ENCODE assay signal across 12 cellular contexts in the genomic region with DNA sequence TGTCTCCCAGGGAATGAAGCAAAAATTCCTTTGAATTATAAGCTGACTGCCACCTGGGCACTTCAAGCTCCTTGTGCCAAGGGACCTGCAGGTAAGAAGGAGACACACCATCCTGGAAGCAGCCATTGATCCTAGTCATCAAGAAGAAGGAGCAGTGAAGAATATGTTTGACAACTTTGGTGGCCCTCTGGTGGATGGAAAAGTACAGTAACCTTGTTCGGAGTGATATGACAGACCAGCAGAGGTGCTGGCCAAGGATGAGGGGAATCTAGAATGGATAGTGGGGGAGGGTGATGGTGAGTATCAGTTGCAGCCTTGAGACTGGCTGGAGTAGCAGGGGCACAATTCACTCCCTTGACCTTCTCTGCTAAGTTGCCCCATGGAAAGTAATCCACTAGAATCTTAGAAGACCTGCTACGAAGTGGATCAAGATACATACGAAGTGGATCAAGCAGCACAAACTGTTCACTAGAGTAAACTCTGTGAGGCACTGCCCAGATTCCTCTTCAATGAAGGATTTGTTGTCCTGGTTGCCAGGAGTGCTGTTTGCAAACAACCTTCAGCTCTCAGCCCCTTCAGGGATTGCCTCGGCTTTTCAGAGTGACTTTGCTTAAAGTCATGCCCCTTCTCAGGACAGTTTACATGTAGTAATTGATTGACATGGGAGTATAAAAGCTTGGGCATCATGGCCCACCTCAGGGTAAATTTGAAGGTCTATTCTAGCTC. TPM values are rescaled to one million over a fixed set of nuclear protein-coding genes. Genes with fewer than 3 reads are reported as not detected.
DNase-seq lines count a peak whose midpoint lies in the region; TF ChIP-seq lines count a peak whose summit lies in the region.
"Had no signal": no experiment of that assay in that cellular context is flagged by ENCODE, and none has a peak within 500 bp of the region (broad histone marks: within the 10 kb centered on the region; RNA-seq: fewer than 3 reads in every experiment).

No MANE protein-coding gene starts in this region.

- H2AFZ ChIP-seq in MM.1S (ENCODE audit: low read length): no peak overlapping the region

- no peak overlapping the region for H3K4me2 ChIP-seq in MM.1S (ENCODE audit: low read depth, low read length)

- H3K36me3 ChIP-seq in MM.1S (replicated peaks; ENCODE audit: insufficient read depth, low read length): no peaks in the 10 kb centered on the region

- TF ChIP-seq CTCF in MM.1S (IDR thresholded peaks at IDR 0.05; ENCODE audit: low read length): peak; percentile 15
- TF ChIP-seq CTCF in choroid plexus epithelial cell (conservative IDR thresholded peaks at IDR 0.05; ENCODE audit: low read depth, low read length): peak; percentile 31
- peak; percentile 12 for TF ChIP-seq CTCF in progenitor cell of endocrine pancreas (IDR thresholded peaks at IDR 0.05; ENCODE audit: unreplicated experiment)
- no peak for TF ChIP-seq CTCF in foreskin fibroblast (IDR thresholded peaks at IDR 0.05; ENCODE audit: low read depth, low read length)

- H4K20me1 ChIP-seq in MM.1S (ENCODE audit: insufficient read depth, low read length): no peaks in the 10 kb centered on the region

- no peak overlapping the region for H3K9ac ChIP-seq in MM.1S (ENCODE audit: low read length)

- no peaks in the 10 kb centered on the region for H3K27me3 ChIP-seq in MM.1S (replicated peaks; ENCODE audit: insufficient read depth, low read length)

- no peaks in the 10 kb centered on the region for H3K36me3 Mint-ChIP-seq in progenitor cell of endocrine pancreas (ENCODE audit: insufficient read depth)
- H3K36me3 Mint-ChIP-seq: activated CD8-positive, alpha-beta memory T cell treated with anti-CD3 and anti-CD28 coated beads, Interleukin-2, amount 10 ng/mL, durations not matched to agents 7 days and 5 days had no signal

- no peak overlapping the region for H3K27ac Mint-ChIP-seq in progenitor cell of endocrine pancreas
- H3K27ac Mint-ChIP-seq: activated CD8-positive, alpha-beta memory T cell treated with anti-CD3 and anti-CD28 coated beads, Interleukin-2, amount 10 ng/mL, durations not matched to agents 7 days and 5 days had no signal

- H3K9me3 ChIP-seq in MM.1S (replicated peaks; ENCODE audit: insufficient read depth, low read length): no peaks in the 10 kb centered on the region

- peaks cover 3% of the 10 kb centered on the region for H3K4me1 Mint-ChIP-seq in progenitor cell of endocrine pancreas (ENCODE audit: low read depth)
- H3K4me1 Mint-ChIP-seq: activated CD8-positive, alpha-beta memory T cell treated with anti-CD3 and anti-CD28 coated beads, Interleukin-2, amount 10 ng/mL, durations not matched to agents 7 days and 5 days had no signal

- no peaks in the 10 kb centered on the region for H3K9me2 ChIP-seq in MM.1S (replicated peaks; ENCODE audit: insufficient read depth, low read length)

- H3F3A ChIP-seq in MM.1S (ENCODE audit: insufficient read depth, low read length): no peaks in the 10 kb centered on the region

- no peak overlapping the region for H3K27ac ChIP-seq in MM.1S (ENCODE audit: low read length)

- H3K79me2 ChIP-seq in MM.1S (ENCODE audit: low read length): no peaks in the 10 kb centered on the region

- no peak overlapping the region for H3K4me3 ChIP-seq in MM.1S (ENCODE audit: low read length)
- H3K4me3 ChIP-seq in choroid plexus epithelial cell (ENCODE audit: low read depth, low read length): no peak overlapping the region
- H3K4me3 ChIP-seq in foreskin fibroblast (ENCODE audit: low read depth in 1 of 2, low read length in 2 of 2): no peak overlapping the region

- H3K9me3 Mint-ChIP-seq in progenitor cell of endocrine pancreas (ENCODE audit: low read depth): no peaks in the 10 kb centered on the region

- peak; percentile 20 for DNase-seq in NCI-H1092 treated with DMSO at 0.1 percent for 48 hours (lab: John Stamatoyannopoulos, UW)
- DNase-seq in NCI-H1092 (lab: John Stamatoyannopoulos, UW): no peak
- DNase-seq in MM.1S: no peak
- DNase-seq in choroid plexus epithelial cell (ENCODE audit: low read depth): peak; percentile 18
- no peak for DNase-seq in progenitor cell of endocrine pancreas (ENCODE audit: low spot score, unreplicated experiment)
- no peak for DNase-seq in foreskin fibroblast
- DNase-seq in activated CD4-positive, alpha-beta T cell treated with anti-CD3 and anti-CD28 coated beads, Interleukin-2, amount 50 U/mL, for 48 hours: no peak
- DNase-seq in stimulated activated CD4-positive, alpha-beta T cell treated with anti-CD3 and anti-CD28 coated beads, Interleukin-1b, Interleukin-23, amount 100 ng/mL, for 48 hours: no peak
- DNase-seq: activated CD8-positive, alpha-beta memory T cell treated with anti-CD3 and anti-CD28 coated beads, Interleukin-2, amount 10 ng/mL, durations not matched to agents 7 days and 5 days; amniotic stem cell; stimulated activated CD4-positive, alpha-beta T cell treated with anti-CD3 and anti-CD28 coated beads, Interleukin-4, amount 100 ng/mL, for 4 hours; SW 1271 had no signal

- no peaks in the 10 kb centered on the region for H3K4me1 ChIP-seq in MM.1S (ENCODE audit: low read length)

- no peak overlapping the region for H3K4me3 Mint-ChIP-seq in progenitor cell of endocrine pancreas (ENCODE audit: low read depth)
- H3K4me3 Mint-ChIP-seq: activated CD8-positive, alpha-beta memory T cell treated with anti-CD3 and anti-CD28 coated beads, Interleukin-2, amount 10 ng/mL, durations not matched to agents 7 days and 5 days had no signal

- H3K27me3 Mint-ChIP-seq in progenitor cell of endocrine pancreas: no peaks in the 10 kb centered on the region

RNA-seq across cellular contexts. Expression of gene ORC5, which starts 44.8 kb away (rescaled TPM):
- total RNA-seq in progenitor cell of endocrine pancreas: 22.7 and 26.4 TPM in 2 replicates

Comparison
In these comparisons a context has a peak if more than half of its experiments do, and no peak if none do; other contexts are left out.
1. DNase-seq: peak in NCI-H1092 treated with DMSO at 0.1 percent for 48 hours (single experiment) and choroid plexus epithelial cell (single experiment); none in NCI-H1092 (single experiment), MM.1S (single experiment), progenitor cell of endocrine pancreas (single experiment), foreskin fibroblast (0 of 2), activated CD4-positive, alpha-beta T cell treated with anti-CD3 and anti-CD28 coated beads, Interleukin-2, amount 50 U/mL, for 48 hours (0 of 2) and stimulated activated CD4-positive, alpha-beta T cell treated with anti-CD3 and anti-CD28 coated beads, Interleukin-1b, Interleukin-23, amount 100 ng/mL, for 48 hours (single experiment).